ENCODE assay signal across 12 cellular contexts in genomic region chr20:36128463-36129176, GRCh38. TPM values are rescaled to one million over a fixed set of nuclear protein-coding genes. Genes with fewer than 3 reads are reported as not detected.
DNase-seq lines count a peak whose midpoint lies in the region; FAIRE-seq and TF ChIP-seq lines count a peak whose summit lies in the region.
"Had no signal": no experiment of that assay in that cellular context is flagged by ENCODE, and none has a peak within 500 bp of the region (broad histone marks: within the 10 kb centered on the region; RNA-seq: fewer than 3 reads in every experiment).

No MANE protein-coding gene starts in this region.

- no peaks in the 10 kb centered on the region for H3K4me1 ChIP-seq in endothelial cell of umbilical vein (ENCODE audit: control insufficient read depth, extremely low read depth, insufficient read depth, low read length)

- TF ChIP-seq CTCF in endothelial cell of umbilical vein (IDR thresholded peaks at IDR 0.05; ENCODE audit: extremely low read depth in 1 of 2, insufficient read depth in 1 of 2, low read depth in 1 of 2, low read length in 2 of 2), result no peak

- H3K36me3 ChIP-seq in MG63, result no peaks in the 10 kb centered on the region
- H3K36me3 ChIP-seq in endothelial cell of umbilical vein (ENCODE audit: control insufficient read depth in 2 of 2, extremely low read depth in 1 of 2, insufficient read depth in 2 of 2, low read length in 2 of 2), result no peaks in the 10 kb centered on the region

- no peak overlapping the region for H2AFZ ChIP-seq in endothelial cell of umbilical vein (ENCODE audit: low read depth, low read length)

- no peaks in the 10 kb centered on the region for H3K4me1 Mint-ChIP-seq in activated CD4-positive, alpha-beta memory T cell treated with anti-CD3 and anti-CD28 coated beads, Interleukin-2, amount 10 ng/mL, durations not matched to agents 7 days and 5 days

- no peaks in the 10 kb centered on the region for H3K27me3 ChIP-seq in MG63
- peaks cover 0 to 1% of the 10 kb centered on the region in 2 experiments for H3K27me3 ChIP-seq in endothelial cell of umbilical vein (ENCODE audit: control insufficient read depth in 2 of 2, insufficient read depth in 2 of 2, low read length in 2 of 2)

- no peak for FAIRE-seq in endothelial cell of umbilical vein (lab: Jason Lieb, UNC)

- H3K9me3 Mint-ChIP-seq in activated CD4-positive, alpha-beta memory T cell treated with anti-CD3 and anti-CD28 coated beads, Interleukin-2, amount 10 ng/mL, durations not matched to agents 7 days and 5 days, result no peaks in the 10 kb centered on the region
- H3K9me3 Mint-ChIP-seq: activated B cell treated with CpG ODN at 0.5 μM for 24 hours; activated T-helper 2 cell treated with anti-CD3 and anti-CD28 coated beads, Interferon-gamma antibody, Interleukin-2, Interleukin-4, amounts not matched to agents 10 μg/mL and 5 μg/mL and 100 μg/mL, durations not matched to agents 14 hours and 24 hours and 36 hours; IgD-negative memory B cell had no signal

- no peak overlapping the region for H3K27ac Mint-ChIP-seq in activated CD4-positive, alpha-beta memory T cell treated with anti-CD3 and anti-CD28 coated beads, Interleukin-2, amount 10 ng/mL, durations not matched to agents 7 days and 5 days
- H3K27ac Mint-ChIP-seq: activated B cell treated with CpG ODN at 0.5 μM for 24 hours; activated T-helper 2 cell treated with anti-CD3 and anti-CD28 coated beads, Interferon-gamma antibody, Interleukin-2, Interleukin-4, amounts not matched to agents 10 μg/mL and 5 μg/mL and 100 μg/mL, durations not matched to agents 14 hours and 24 hours and 36 hours; IgD-negative memory B cell had no signal

- POLR2A ChIA-PET in endothelial cell of umbilical vein (lab: Charles Lee), result no interaction called here
- POLR2A ChIA-PET in activated CD4-positive, alpha-beta memory T cell treated with anti-CD3 and anti-CD28 coated beads, Interleukin-2, amount 10 ng/mL, durations not matched to agents 7 days and 5 days (lab: Charles Lee), result no interaction called here

- H3K9me3 ChIP-seq in MG63, result no peaks in the 10 kb centered on the region
- H3K9me3 ChIP-seq in endothelial cell of umbilical vein (replicated peaks; ENCODE audit: control insufficient read depth, insufficient read depth, low read length), result no peaks in the 10 kb centered on the region

- intact Hi-C loops in endothelial cell of umbilical vein (cut with micrococcal nuclease), result no loop called here

- no peaks in the 10 kb centered on the region for H4K20me1 ChIP-seq in endothelial cell of umbilical vein (replicated peaks; ENCODE audit: control insufficient read depth, extremely low read depth, insufficient read depth, low read length)

- H3K27ac ChIP-seq in endothelial cell of umbilical vein (ENCODE audit: insufficient read depth, low read depth, low read length), result no peak overlapping the region

- H3K4me3 Mint-ChIP-seq in activated CD4-positive, alpha-beta memory T cell treated with anti-CD3 and anti-CD28 coated beads, Interleukin-2, amount 10 ng/mL, durations not matched to agents 7 days and 5 days, result no peak overlapping the region
- H3K4me3 Mint-ChIP-seq: activated B cell treated with CpG ODN at 0.5 μM for 24 hours, IgD-negative memory B cell had no signal

- CTCF ChIA-PET in endothelial cell of umbilical vein (lab: Charles Lee), result interaction anchor here (1.2 to 24.9 kb wide), 3 partner anchors 10 to 135 kb away, joined by 4 to 1267 read pairs (median 6); no protein-coding TSS in a partner anchor
- CTCF ChIA-PET in activated CD4-positive, alpha-beta memory T cell treated with anti-CD3 and anti-CD28 coated beads, Interleukin-2, amount 10 ng/mL, durations not matched to agents 7 days and 5 days (lab: Charles Lee), result interaction anchor here (0.6 kb wide), 1 partner anchor 10 kb away, joined by 3 read pairs; no protein-coding TSS in a partner anchor

- no TSS peak for BruUV-seq in endothelial cell of umbilical vein (replicated peaks; lab: Mats Ljungman, UMichigan)

- TF ChIP-seq POLR2A in endothelial cell of umbilical vein (IDR thresholded peaks at IDR 0.05; ENCODE audit: low read depth, low read length), result no peak

- H3K4me2 ChIP-seq in endothelial cell of umbilical vein (ENCODE audit: insufficient read depth, low read length), result no peak overlapping the region

- no peak overlapping the region for H3K4me3 ChIP-seq in MG63
- no peak overlapping the region for H3K4me3 ChIP-seq in endothelial cell of umbilical vein (replicated peaks in 1 of 3; ENCODE audit: insufficient read depth in 1 of 3, low read depth in 1 of 3, low read length in 3 of 3)

- in situ Hi-C loops in Caki2 (cut with HindIII; ENCODE audit: low pct_unique_long_range_greater_than_20kb, low sequenced_read_pairs), result no loop called here

- DNase-seq in Caki2 (ENCODE audit: low read depth), result peak; percentile 60
- DNase-seq in MG63, result peak; percentile 94
- no peak for DNase-seq in endothelial cell of umbilical vein (ENCODE audit: low read depth, low spot score)
- DNase-seq in renal cortical epithelial cell (ENCODE audit: low read depth), result peak; percentile 89
- no peak for DNase-seq in activated CD8-positive, alpha-beta memory T cell treated with anti-CD3 and anti-CD28 coated beads for 24 hours
- DNase-seq in NK-92 (lab: John Stamatoyannopoulos, UW; ENCODE audit: unreplicated experiment), result no peak
- DNase-seq in activated CD4-positive, alpha-beta memory T cell treated with anti-CD3 and anti-CD28 coated beads, Interleukin-2, amount 10 ng/mL, durations not matched to agents 7 days and 5 days, result no peak
- no peak for DNase-seq in activated CD8-positive, alpha-beta memory T cell treated with anti-CD3 and anti-CD28 coated beads, Interleukin-2, amount 50 U/mL, for 4 hours
- DNase-seq: activated B cell treated with CpG ODN at 0.5 μM for 24 hours, DMS153 had no signal

- H3K9me1 ChIP-seq in endothelial cell of umbilical vein (replicated peaks; ENCODE audit: control insufficient read depth, extremely low read depth, insufficient read depth, low read length), result no peaks in the 10 kb centered on the region

- no peaks in the 10 kb centered on the region for H3K79me2 ChIP-seq in endothelial cell of umbilical vein (ENCODE audit: control insufficient read depth, insufficient read depth, low read length)

- H3K27me3 Mint-ChIP-seq in activated CD4-positive, alpha-beta memory T cell treated with anti-CD3 and anti-CD28 coated beads, Interleukin-2, amount 10 ng/mL, durations not matched to agents 7 days and 5 days, result peaks cover 4% of the 10 kb centered on the region

- H3K36me3 Mint-ChIP-seq in activated CD4-positive, alpha-beta memory T cell treated with anti-CD3 and anti-CD28 coated beads, Interleukin-2, amount 10 ng/mL, durations not matched to agents 7 days and 5 days (ENCODE audit: low read depth), result no peaks in the 10 kb centered on the region

- no peak overlapping the region for H3K9ac ChIP-seq in endothelial cell of umbilical vein (replicated peaks; ENCODE audit: extremely low read depth, insufficient read depth, low read length)

- dilution Hi-C loops in endothelial cell of umbilical vein (cut with MboI; ENCODE audit: extremely low pct_ligation_motif_present, low sequenced_read_pairs), result no loop called here

TF ChIP-seq in endothelial cell of umbilical vein, 7 proteins besides CTCF, POLR2A, EP300 and RAD21:
- TF ChIP-seq GATA2 (IDR thresholded peaks at IDR 0.05; ENCODE audit: insufficient read depth, insufficient read length, low read depth, low read length), result no peak
- no peak for TF ChIP-seq MYC (IDR thresholded peaks at IDR 0.05; ENCODE audit: low read depth, low read length)
- TF ChIP-seq MAX (IDR thresholded peaks at IDR 0.05; ENCODE audit: insufficient read depth, insufficient read length), result no peak
- peak; percentile 52 for TF ChIP-seq FOS (IDR thresholded peaks at IDR 0.05; ENCODE audit: borderline replicate concordance, insufficient read depth, low read length)
- TF ChIP-seq JUN (IDR thresholded peaks at IDR 0.05; ENCODE audit: borderline replicate concordance, insufficient read depth, insufficient read length, low read depth), result no peak

RNA-seq across cellular contexts. Expression of gene EPB41L1, which starts 25.9 kb away (rescaled TPM):
- 44.7 and 54.4 TPM in 2 replicates for total RNA-seq in Caki2 (2014; rRNA removed; shearing (Covaris generic); ENCODE audit: low replicate concordance)
- 11.7 and 22.9 TPM in 2 replicates for total RNA-seq in MG63 (2014; rRNA removed; shearing (Covaris generic); ENCODE audit: low replicate concordance)
- total RNA-seq in endothelial cell of umbilical vein (11.1 and 12.2 TPM in 2 replicates), renal cortical epithelial cell (20.3 and 47.7 TPM in 2 replicates)
- 6.1 and 18.9 TPM in 2 replicates for polyA plus RNA-seq in endothelial cell of umbilical vein
- 5.9 and 6.1 TPM in 2 replicates for polyA plus RNA-seq in endothelial cell of umbilical vein (2011; cell fraction: cytosol; rRNA removed)
- polyA plus RNA-seq in endothelial cell of umbilical vein (2011; cell fraction: nucleus; rRNA removed), result 6.0 and 23.6 TPM in 2 replicates
- polyA plus RNA-seq in endothelial cell of umbilical vein (2012), result 9.7 and 16.4 TPM in 2 replicates
- polyA minus RNA-seq in endothelial cell of umbilical vein, result 10.1 and 12.4 TPM in 2 replicates
- polyA minus RNA-seq in endothelial cell of umbilical vein (2011; cell fraction: cytosol; rRNA and poly(A)+ RNA removed), result 8.7 TPM
- polyA minus RNA-seq in endothelial cell of umbilical vein (2011; cell fraction: nucleus; rRNA and poly(A)+ RNA removed), result 4.5 and 4.7 TPM in 2 replicates
- under 1 TPM in 1 of 2 experiments, not detected in 1; 0.20 TPM for total RNA-seq in activated CD4-positive, alpha-beta memory T cell treated with anti-CD3 and anti-CD28 coated beads, Interleukin-2, amount 10 ng/mL, durations not matched to agents 7 days and 5 days

Comparison
In these comparisons a context has a peak if more than half of its experiments do, and no peak if none do; other contexts are left out.
1. DNase-seq: peak in Caki2 (single experiment), MG63 (single experiment) and renal cortical epithelial cell (single experiment); none in endothelial cell of umbilical vein (single experiment), activated CD8-positive, alpha-beta memory T cell treated with anti-CD3 and anti-CD28 coated beads for 24 hours (single experiment), NK-92 (single experiment), activated CD4-positive, alpha-beta memory T cell treated with anti-CD3 and anti-CD28 coated beads, Interleukin-2, amount 10 ng/mL, durations not matched to agents 7 days and 5 days (single experiment) and activated CD8-positive, alpha-beta memory T cell treated with anti-CD3 and anti-CD28 coated beads, Interleukin-2, amount 50 U/mL, for 4 hours (single experiment).
2. RNA of gene EPB41L1, which starts 25.9 kb away (total RNA-seq): 44.7 to 54.4 TPM in Caki2, 20.3 to 47.7 TPM in renal cortical epithelial cell, 11.1 to 12.2 TPM in endothelial cell of umbilical vein and 11.7 to 22.9 TPM in MG63; 0.20 TPM in activated CD4-positive, alpha-beta memory T cell treated with anti-CD3 and anti-CD28 coated beads, Interleukin-2, amount 10 ng/mL, durations not matched to agents 7 days and 5 days; every median in the first group is over 10 times any median in the second.